Comparison of ENCODE assay signal across 11 cellular contexts in the genomic region with DNA sequence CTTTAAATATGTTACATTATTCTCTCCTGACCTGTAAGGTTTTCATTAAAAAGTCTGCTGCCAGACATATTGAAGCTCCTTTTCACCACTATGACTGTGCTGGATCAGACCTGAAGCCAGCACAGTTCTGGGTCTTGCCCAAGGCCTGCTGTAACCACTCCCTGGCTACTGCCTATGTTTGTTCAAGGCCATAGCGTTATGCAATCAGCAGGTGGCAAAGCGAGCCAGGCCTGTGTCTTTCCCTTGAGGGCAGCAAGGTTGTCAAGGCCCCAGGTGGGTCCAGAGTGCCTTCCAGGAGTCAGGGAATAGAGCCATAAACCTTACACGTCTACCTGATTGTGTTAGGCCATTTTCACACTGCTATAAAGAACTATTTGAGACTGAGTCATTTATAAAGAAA.
"Had no signal": no experiment of that assay in that cellular context is flagged by ENCODE, and none has a peak within 500 bp of the region (broad histone marks: within the 10 kb centered on the region; RNA-seq: fewer than 3 reads in every experiment).

No MANE protein-coding gene starts in this region.

- DNase-seq: activated CD4-positive, CD25-positive, alpha-beta regulatory T cell treated with anti-CD3 and anti-CD28 coated beads, Interleukin-2, amount 50 U/mL, for 72 hours; activated naive CD4-positive, alpha-beta T cell treated with Interleukin-2 at 50 U/mL for 16 hours; aorta; erythroblast; hypothalamus; nephron progenitor cell; psoas muscle; stimulated activated naive CD8-positive, alpha-beta T cell treated with anti-CD3 and anti-CD28 coated beads, Interleukin-15, amount 100 ng/mL, for 72 hours; T1000 had no signal

- H3K27me3 Mint-ChIP-seq: stimulated activated naive CD8-positive, alpha-beta T cell treated with anti-CD3 and anti-CD28 coated beads, Interleukin-15, amount 100 ng/mL, for 72 hours had no signal

- H3K27ac Mint-ChIP-seq: activated T-helper 1 cell treated with anti-CD3 and anti-CD28 coated beads, Interleukin-12 subunit alpha, Interleukin-12 subunit beta, Interleukin-2, Interleukin-4 antibody, amounts not matched to agents 30 ng/mL and 10 ng/mL and 1 ng/mL, durations not matched to agents 14 hours and 24 hours and 36 hours; nephron progenitor cell; stimulated activated naive CD8-positive, alpha-beta T cell treated with anti-CD3 and anti-CD28 coated beads, Interleukin-15, amount 100 ng/mL, for 72 hours had no signal

- H3K4me1 ChIP-seq: psoas muscle had no signal

- H3K27ac ChIP-seq: psoas muscle had no signal

- H3K4me3 ChIP-seq: psoas muscle had no signal

- H3K4me3 Mint-ChIP-seq: activated T-helper 1 cell treated with anti-CD3 and anti-CD28 coated beads, Interleukin-12 subunit alpha, Interleukin-12 subunit beta, Interleukin-2, Interleukin-4 antibody, amounts not matched to agents 30 ng/mL and 10 ng/mL and 1 ng/mL, durations not matched to agents 14 hours and 24 hours and 36 hours; nephron progenitor cell; stimulated activated naive CD8-positive, alpha-beta T cell treated with anti-CD3 and anti-CD28 coated beads, Interleukin-15, amount 100 ng/mL, for 72 hours had no signal

- ATAC-seq: psoas muscle; sciatic nerve; stimulated activated naive CD8-positive, alpha-beta T cell treated with anti-CD3 and anti-CD28 coated beads, Interleukin-15, amount 100 ng/mL, for 72 hours had no signal

- H3K4me1 Mint-ChIP-seq: nephron progenitor cell; stimulated activated naive CD8-positive, alpha-beta T cell treated with anti-CD3 and anti-CD28 coated beads, Interleukin-15, amount 100 ng/mL, for 72 hours had no signal
